8 cellular contexts compared by ENCODE assay signal in genomic region chr4:7771541-7772507, GRCh38.
DNase-seq lines count a peak whose midpoint lies in the region; ATAC-seq, FAIRE-seq and TF ChIP-seq lines count a peak whose summit lies in the region.

No MANE protein-coding gene starts in this region.

- H3K4me1 Mint-ChIP-seq in mesothelial cell of epicardium = peaks cover 4% of the 10 kb centered on the region

- TF ChIP-seq CTCF in mesothelial cell of epicardium (IDR thresholded peaks at IDR 0.05; ENCODE audit: unreplicated experiment) = no peak

- H3K36me3 Mint-ChIP-seq in mesothelial cell of epicardium = peaks cover 50% of the 10 kb centered on the region

- no peak for FAIRE-seq in RCC 7860 (lab: Jason Lieb, UNC)

- no peaks in the 10 kb centered on the region for H3K27me3 Mint-ChIP-seq in mesothelial cell of epicardium (ENCODE audit: low read depth)

- DNase-seq in mesothelial cell of epicardium (ENCODE audit: low spot score in 2 of 2, unreplicated experiment in 2 of 2) (no peak), Ammon's horn (ENCODE audit: low spot score) (no peak), RCC 7860 (ENCODE audit: low spot score) (no peak), NCI-H187 (lab: John Stamatoyannopoulos, UW) (no peak)
- DNase-seq in activated CD4-positive, CD25-positive, alpha-beta regulatory T cell treated with anti-CD3 and anti-CD28 coated beads, Interleukin-2, amount 50 U/mL, for 72 hours = no peak

- H3K9me3 Mint-ChIP-seq in mesothelial cell of epicardium = no peaks in the 10 kb centered on the region

- H3K4me3 Mint-ChIP-seq in mesothelial cell of epicardium = no peak overlapping the region

- ATAC-seq in GM18517 (IDR thresholded peaks at IDR 0.05; ENCODE audit: unreplicated experiment) (peak; percentile 76), GM21447 (IDR thresholded peaks at IDR 0.05; ENCODE audit: unreplicated experiment) (peak; percentile 89), HG03378 (IDR thresholded peaks at IDR 0.05; ENCODE audit: unreplicated experiment) (peak; percentile 95)

- H3K27ac Mint-ChIP-seq in mesothelial cell of epicardium = peak overlapping the region; percentile 19
